ENCODE assay signal across 14 cellular contexts in the genomic region with DNA sequence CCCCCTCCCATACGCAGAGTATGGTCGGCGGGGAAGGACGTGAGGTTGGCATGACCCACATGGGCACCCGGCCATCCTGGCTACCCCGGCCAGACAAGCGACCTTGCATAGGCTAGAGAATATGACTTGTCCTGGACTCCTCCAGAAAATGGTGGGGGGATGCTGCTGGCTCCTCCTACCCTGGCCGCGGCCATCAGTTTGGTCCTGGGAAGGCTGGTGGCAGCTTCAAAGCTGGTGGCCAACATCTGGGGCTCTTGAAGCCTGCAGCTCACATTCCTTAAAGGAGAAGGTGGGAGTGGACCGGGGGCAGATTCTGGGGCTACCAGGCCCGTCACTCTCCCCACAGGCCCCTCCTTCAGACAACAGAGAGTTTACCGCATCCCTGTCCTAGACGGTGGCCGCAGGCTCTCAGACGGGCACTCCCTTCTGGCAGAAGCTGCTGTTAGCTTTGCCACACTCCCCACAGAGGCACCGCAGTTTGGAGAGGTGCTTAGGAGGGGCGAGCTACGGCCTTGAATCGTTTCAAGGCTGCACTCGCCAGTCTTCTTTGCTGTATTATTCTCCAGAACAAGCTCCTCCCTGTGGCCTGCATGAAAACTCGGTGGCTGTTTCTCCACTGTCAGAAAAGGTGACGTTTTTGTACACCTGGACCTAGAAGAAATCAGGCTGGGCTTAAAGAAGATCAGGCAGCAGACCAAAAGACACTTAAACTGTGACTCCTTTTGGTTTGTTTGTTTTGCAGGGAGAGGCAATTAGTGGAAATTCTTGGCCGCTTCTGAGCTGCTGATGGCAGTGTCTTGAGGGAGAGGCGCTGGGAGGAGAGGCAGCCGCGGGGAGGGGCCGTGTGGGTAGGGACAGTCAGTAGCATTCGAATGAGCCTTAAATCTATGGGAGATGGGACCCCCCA.
DNase-seq lines count a peak whose midpoint lies in the region; ATAC-seq, FAIRE-seq and TF ChIP-seq lines count a peak whose summit lies in the region.
"Had no signal": no experiment of that assay in that cellular context is flagged by ENCODE, and none has a peak within 500 bp of the region (broad histone marks: within the 10 kb centered on the region; RNA-seq: fewer than 3 reads in every experiment).

No MANE protein-coding gene starts in this region.

- H3K27ac ChIP-seq in HepG2 (ENCODE audit: extremely low read length, insufficient read depth, low read length), result no peak overlapping the region
- H3K27ac ChIP-seq in right lobe of liver, result no peak overlapping the region
- H3K27ac ChIP-seq in left lung, result peak overlapping the region in 1 of 2 donors; percentile 31
- H3K27ac ChIP-seq: coronary artery had no signal

- TF ChIP-seq POLR2A in HepG2 (IDR thresholded peaks at IDR 0.05; ENCODE audit: insufficient read depth in 1 of 2, low read depth in 2 of 2, low read length in 2 of 2) (no peak), right lobe of liver (IDR thresholded peaks at IDR 0.05) (no peak)

- H3K9me3 ChIP-seq in HepG2 (ENCODE audit: low read length) (no peaks in the 10 kb centered on the region), right lobe of liver (no peaks in the 10 kb centered on the region), adipocyte (ENCODE audit: control insufficient read depth, low read length) (no peaks in the 10 kb centered on the region), left lung (no peaks in the 10 kb centered on the region)
- H3K9me3 ChIP-seq: BLaER1 treated with 17β-estradiol and CSF1 and Interleukin-3, amounts not matched to agents 10 nM and 100 nM had no signal

- TF ChIP-seq CTCF in HepG2 (CRISPR knock-in tag; IDR thresholded peaks at IDR 0.05) (peak; percentile 55), right lobe of liver (IDR thresholded peaks at IDR 0.05) (no peak), left lung (IDR thresholded peaks at IDR 0.05) (no peak)

- TF ChIP-seq EP300 in HepG2 (IDR thresholded peaks at IDR 0.05; ENCODE audit: low read depth in 2 of 2, low read length in 2 of 2) (no peak), HepG2 (CRISPR knock-in tag; IDR thresholded peaks at IDR 0.05; ENCODE audit: borderline replicate concordance) (no peak)

- no peaks in the 10 kb centered on the region for H3K79me2 ChIP-seq in HepG2 (ENCODE audit: insufficient read depth, low read length)

- H3K4me3 ChIP-seq in HepG2 (replicated peaks in 1 of 3; ENCODE audit: insufficient read depth in 1 of 3, low read depth in 2 of 3, low read length in 3 of 3), result peak overlapping the region; percentile 26 to 64 (median 33); a peak in 2 of 6 replicates
- no peak overlapping the region for H3K4me3 ChIP-seq in right lobe of liver
- no peak overlapping the region for H3K4me3 ChIP-seq in adipocyte (ENCODE audit: low read length)
- H3K4me3 ChIP-seq in left lung, result no peak overlapping the region
- H3K4me3 ChIP-seq: BLaER1 treated with 17β-estradiol and CSF1 and Interleukin-3, amounts not matched to agents 10 nM and 100 nM; coronary artery had no signal

- POLR2A ChIA-PET in HepG2 (lab: Yijun Ruan, JAX), result no interaction called here

- H4K20me1 ChIP-seq in HepG2 (ENCODE audit: insufficient read depth, low read length), result no peaks in the 10 kb centered on the region
- H4K20me1 ChIP-seq: BLaER1 treated with 17β-estradiol and CSF1 and Interleukin-3, amounts not matched to agents 10 nM and 100 nM had no signal

- no peak for DNase-seq in HepG2 (ENCODE audit: low spot score)
- DNase-seq in right lobe of liver, result no peak
- DNase-seq in adipocyte (ENCODE audit: low read depth), result peak; percentile 9
- peak; percentile 62 to 75 for DNase-seq in left lung
- DNase-seq in ureter (ENCODE audit: low spot score), result peak; percentile 35
- DNase-seq in NCI-H1694 (lab: John Stamatoyannopoulos, UW), result no peak
- DNase-seq in activated CD8-positive, alpha-beta memory T cell treated with anti-CD3 and anti-CD28 coated beads, Interleukin-2, amount 50 U/mL, for 4 hours, result no peak
- DNase-seq: activated CD4-positive, alpha-beta T cell treated with anti-CD3 and anti-CD28 coated beads for 48 hours; activated naive CD4-positive, alpha-beta T cell treated with Interleukin-2 at 50 U/mL for 16 hours; NCI-H526 treated with DMSO at 0.1 percent for 48 hours had no signal

- H3K27me3 ChIP-seq in HepG2 (ENCODE audit: control insufficient read depth in 1 of 2, insufficient read depth in 2 of 2, low read length in 2 of 2) (peaks cover 3 to 10% of the 10 kb centered on the region in 2 experiments; a peak in 2 of 5 replicates), right lobe of liver (no peaks in the 10 kb centered on the region), adipocyte (replicated peaks; ENCODE audit: control insufficient read depth, insufficient read depth, low read length) (peaks cover 4% of the 10 kb centered on the region), left lung (peaks cover 0 to 31% of the 10 kb centered on the region in 2 donors)
- H3K27me3 ChIP-seq: BLaER1 treated with 17β-estradiol and CSF1 and Interleukin-3, amounts not matched to agents 10 nM and 100 nM had no signal

- peak; percentile 42 for ATAC-seq in HepG2
- ATAC-seq in right lobe of liver, result no peak
- ATAC-seq in left lung, result peak; percentile 83
- ATAC-seq in GM19035 (IDR thresholded peaks at IDR 0.05; ENCODE audit: unreplicated experiment), result no peak

- no peak overlapping the region for H2AFZ ChIP-seq in HepG2 (ENCODE audit: low read length)

- in situ Hi-C loops in HepG2 (cut with HindIII; ENCODE audit: extremely low pct_ligation_motif_present, low pct_unique_long_range_greater_than_20kb), result no loop called here

- H3K36me3 ChIP-seq in HepG2 (replicated peaks in 1 of 2; ENCODE audit: control insufficient read depth in 1 of 2, insufficient read depth in 2 of 2, low read length in 2 of 2) (no peaks in the 10 kb centered on the region), right lobe of liver (no peaks in the 10 kb centered on the region), adipocyte (ENCODE audit: control insufficient read depth, insufficient read depth, low read length, severe bottlenecking) (no peaks in the 10 kb centered on the region), left lung (no peaks in the 10 kb centered on the region)
- H3K36me3 ChIP-seq: BLaER1 treated with 17β-estradiol and CSF1 and Interleukin-3, amounts not matched to agents 10 nM and 100 nM had no signal

- 4% methylated on average over 8 of the region's 28 CpGs for WGBS in HepG2 (ENCODE audit: low lambda C conversion rate)
- WGBS in right lobe of liver (ENCODE audit: insufficient coverage, low coverage, low lambda C conversion rate, missing lambda C conversion rate), result 66% methylated on average over 16 of the region's 28 CpGs

- CTCF ChIA-PET in HepG2 (lab: Yijun Ruan, JAX; ENCODE audit: low intra/inter-chr PET ratio, low total read pairs), result no interaction called here

- FAIRE-seq in HepG2 (lab: Jason Lieb, UNC), result peak; percentile 60
- FAIRE-seq: frontal cortex had no signal

- H3K4me1 ChIP-seq in HepG2 (ENCODE audit: insufficient read depth, low read length) (peaks cover 80% of the 10 kb centered on the region), right lobe of liver (no peaks in the 10 kb centered on the region), adipocyte (ENCODE audit: control insufficient read depth, insufficient read depth, low read length) (peaks cover 10% of the 10 kb centered on the region), left lung (peaks cover 0 to 5% of the 10 kb centered on the region in 2 donors)

- BruUV-seq in HepG2 (replicated peaks; lab: Mats Ljungman, UMichigan), result no TSS peak

- intact Hi-C loops in HepG2 (cut with micrococcal nuclease; ENCODE audit: unreplicated experiment) (no loop called here), right lobe of liver (cut with DNase I) (loop anchor here in 1 of 2 donors (10.0 kb wide), 1 partner anchor 183 kb away; no protein-coding TSS in a partner anchor), left lung (cut with DNase I) (no loop called here)

- no peak overlapping the region for H3K9ac ChIP-seq in HepG2 (ENCODE audit: insufficient read depth, low read depth, low read length)
- no peak overlapping the region for H3K9ac ChIP-seq in adipocyte (ENCODE audit: low read length)
- H3K9ac ChIP-seq: BLaER1 treated with 17β-estradiol and CSF1 and Interleukin-3, amounts not matched to agents 10 nM and 100 nM had no signal

- TF ChIP-seq RAD21 in HepG2 (CRISPR knock-in tag; IDR thresholded peaks at IDR 0.05), result no peak

- peak overlapping the region; percentile 81 for H3K4me2 ChIP-seq in HepG2 (ENCODE audit: low read depth, low read length)

TF ChIP-seq in HepG2, 621 proteins besides CTCF, POLR2A, EP300 and RAD21 (continues in another document):
- TF ChIP-seq GFI1 (CRISPR knock-in tag; IDR thresholded peaks at IDR 0.05; ENCODE audit: borderline replicate concordance), result 0 out of 2 replicates have a peak, but pooled peaks have one; percentile 35
- TF ChIP-seq ZNF777 (CRISPR knock-in tag; IDR thresholded peaks at IDR 0.05), result peak; percentile 62
- TF ChIP-seq ZEB1 (IDR thresholded peaks at IDR 0.05; ENCODE audit: insufficient replicate concordance, low read depth), result no peak
- no peak for TF ChIP-seq PHF21A (CRISPR knock-in tag; IDR thresholded peaks at IDR 0.05)
- TF ChIP-seq ZNF292 (CRISPR knock-in tag; IDR thresholded peaks at IDR 0.05; ENCODE audit: borderline replicate concordance, low read depth), result no peak
- TF ChIP-seq TCF7 (IDR thresholded peaks at IDR 0.05; ENCODE audit: low read depth), result no peak
- TF ChIP-seq, protein P1, sequence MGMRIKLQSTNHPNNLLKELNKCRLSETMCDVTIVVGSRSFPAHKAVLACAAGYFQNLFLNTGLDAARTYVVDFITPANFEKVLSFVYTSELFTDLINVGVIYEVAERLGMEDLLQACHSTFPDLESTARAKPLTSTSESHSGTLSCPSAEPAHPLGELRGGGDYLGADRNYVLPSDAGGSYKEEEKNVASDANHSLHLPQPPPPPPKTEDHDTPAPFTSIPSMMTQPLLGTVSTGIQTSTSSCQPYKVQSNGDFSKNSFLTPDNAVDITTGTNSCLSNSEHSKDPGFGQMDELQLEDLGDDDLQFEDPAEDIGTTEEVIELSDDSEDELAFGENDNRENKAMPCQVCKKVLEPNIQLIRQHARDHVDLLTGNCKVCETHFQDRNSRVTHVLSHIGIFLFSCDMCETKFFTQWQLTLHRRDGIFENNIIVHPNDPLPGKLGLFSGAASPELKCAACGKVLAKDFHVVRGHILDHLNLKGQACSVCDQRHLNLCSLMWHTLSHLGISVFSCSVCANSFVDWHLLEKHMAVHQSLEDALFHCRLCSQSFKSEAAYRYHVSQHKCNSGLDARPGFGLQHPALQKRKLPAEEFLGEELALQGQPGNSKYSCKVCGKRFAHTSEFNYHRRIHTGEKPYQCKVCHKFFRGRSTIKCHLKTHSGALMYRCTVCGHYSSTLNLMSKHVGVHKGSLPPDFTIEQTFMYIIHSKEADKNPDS (CRISPR knock-in tag; IDR thresholded peaks at IDR 0.05), result no peak
- TF ChIP-seq TOPORS (CRISPR knock-in tag; IDR thresholded peaks at IDR 0.05), result no peak
- TF ChIP-seq CAMTA2 (CRISPR knock-in tag; IDR thresholded peaks at IDR 0.05; ENCODE audit: borderline replicate concordance), result no peak
- TF ChIP-seq KMT2B (CRISPR knock-in tag; IDR thresholded peaks at IDR 0.05), result no peak
- TF ChIP-seq NONO (IDR thresholded peaks at IDR 0.05), result no peak
- TF ChIP-seq NONO (CRISPR knock-in tag; conservative IDR thresholded peaks at IDR 0.05), result no peak
- no peak for TF ChIP-seq ZNF510 (CRISPR knock-in tag; IDR thresholded peaks at IDR 0.05; ENCODE audit: low read depth)
- TF ChIP-seq IRX3 (CRISPR knock-in tag; IDR thresholded peaks at IDR 0.05; ENCODE audit: borderline replicate concordance, low read depth), result no peak

Comparison
In these comparisons a context has a peak if more than half of its experiments do, and no peak if none do; other contexts are left out.
1. ATAC-seq: peak in HepG2 (single experiment) and left lung (single experiment); none in right lobe of liver (0 of 4) and GM19035 (single experiment).
2. H3K4me3 ChIP-seq: peak in HepG2 (3 of 3); none in right lobe of liver (0 of 3), adipocyte (single experiment) and left lung (0 of 2).
3. DNase-seq: peak in adipocyte (single experiment), left lung (2 of 2) and ureter (single experiment); none in HepG2 (single experiment), right lobe of liver (0 of 3), NCI-H1694 (single experiment) and activated CD8-positive, alpha-beta memory T cell treated with anti-CD3 and anti-CD28 coated beads, Interleukin-2, amount 50 U/mL, for 4 hours (single experiment).